ENCODE assay signal across 19 cellular contexts in the genomic region with DNA sequence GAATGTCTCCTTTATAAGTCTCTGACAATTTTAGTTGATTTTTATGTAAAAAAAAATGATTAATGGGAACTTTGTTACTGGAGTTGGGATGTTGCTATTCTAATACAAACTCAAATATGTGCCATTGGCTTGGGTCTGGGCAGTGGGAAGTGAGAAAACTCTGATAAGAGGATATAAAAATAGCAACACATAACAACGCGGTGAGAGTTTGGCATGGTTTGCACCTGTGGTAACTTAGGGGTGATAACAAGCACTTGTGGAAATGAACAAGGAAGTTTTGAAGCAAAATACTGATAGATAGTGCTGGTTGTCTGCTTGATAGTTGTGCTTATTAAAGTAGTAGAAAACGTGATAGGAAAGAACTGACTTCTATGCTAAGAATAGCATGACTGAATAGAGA.
"Had no signal": no experiment of that assay in that cellular context is flagged by ENCODE, and none has a peak within 500 bp of the region (broad histone marks: within the 10 kb centered on the region; RNA-seq: fewer than 3 reads in every experiment).

No MANE protein-coding gene starts in this region.

- H3K27me3 ChIP-seq: esophagus muscularis mucosa, gastrocnemius medialis, neutrophil, suprapubic skin, thyroid gland, upper lobe of left lung, uterus had no signal

- H3K9me3 ChIP-seq: esophagus muscularis mucosa, gastrocnemius medialis, mucosa of descending colon, suprapubic skin, thyroid gland, upper lobe of left lung, uterus had no signal

- ATAC-seq: effector memory CD8-positive, alpha-beta T cell; gastrocnemius medialis; mucosa of descending colon; naive thymus-derived CD8-positive, alpha-beta T cell had no signal

- H3K4me3 Mint-ChIP-seq: dendritic cell treated with granulocyte-macrophage colony-stimulating factor and Interleukin-4, amounts not matched to agents 40 ng/mL and 50 ng/mL, for 4 days; effector memory CD8-positive, alpha-beta T cell; immature natural killer cell; naive thymus-derived CD8-positive, alpha-beta T cell had no signal

- H3K27ac ChIP-seq: epithelial cell of prostate, esophagus muscularis mucosa, gastrocnemius medialis, neutrophil, suprapubic skin, thyroid gland, upper lobe of left lung, uterus had no signal

- FAIRE-seq: colon, keratinocyte had no signal

- H3K4me1 ChIP-seq: gastrocnemius medialis, suprapubic skin, thyroid gland, upper lobe of left lung, uterus had no signal

- DNase-seq: effector memory CD8-positive, alpha-beta T cell; gastrocnemius medialis; immature natural killer cell; mucosa of descending colon; naive thymus-derived CD8-positive, alpha-beta T cell; posterior cingulate gyrus; stimulated activated CD4-positive, alpha-beta T cell treated with anti-CD3 and anti-CD28 coated beads, Interleukin-2, amount 100 ng/mL, for 48 hours; stimulated activated naive CD4-positive, alpha-beta T cell treated with Interleukin-2 at 50 U/mL for 16 hours; thyroid gland; upper lobe of left lung; uterus had no signal

- H3K4me3 ChIP-seq: esophagus muscularis mucosa, gastrocnemius medialis, mucosa of descending colon, smooth muscle cell, suprapubic skin, thyroid gland, upper lobe of left lung, uterus had no signal

- H3K27me3 Mint-ChIP-seq: dendritic cell treated with granulocyte-macrophage colony-stimulating factor and Interleukin-4, amounts not matched to agents 40 ng/mL and 50 ng/mL, for 4 days; effector memory CD8-positive, alpha-beta T cell; naive thymus-derived CD8-positive, alpha-beta T cell had no signal

- H3K4me1 Mint-ChIP-seq: immature natural killer cell; naive thymus-derived CD8-positive, alpha-beta T cell had no signal

- H3K27ac Mint-ChIP-seq: dendritic cell treated with granulocyte-macrophage colony-stimulating factor and Interleukin-4, amounts not matched to agents 40 ng/mL and 50 ng/mL, for 4 days; effector memory CD8-positive, alpha-beta T cell; immature natural killer cell; naive thymus-derived CD8-positive, alpha-beta T cell had no signal

- H3K36me3 ChIP-seq: esophagus muscularis mucosa, gastrocnemius medialis, neutrophil, suprapubic skin, thyroid gland, upper lobe of left lung, uterus had no signal

- H3K36me3 Mint-ChIP-seq: immature natural killer cell; naive thymus-derived CD8-positive, alpha-beta T cell had no signal
